ENCODE assay signal across 14 cellular contexts in the genomic region with DNA sequence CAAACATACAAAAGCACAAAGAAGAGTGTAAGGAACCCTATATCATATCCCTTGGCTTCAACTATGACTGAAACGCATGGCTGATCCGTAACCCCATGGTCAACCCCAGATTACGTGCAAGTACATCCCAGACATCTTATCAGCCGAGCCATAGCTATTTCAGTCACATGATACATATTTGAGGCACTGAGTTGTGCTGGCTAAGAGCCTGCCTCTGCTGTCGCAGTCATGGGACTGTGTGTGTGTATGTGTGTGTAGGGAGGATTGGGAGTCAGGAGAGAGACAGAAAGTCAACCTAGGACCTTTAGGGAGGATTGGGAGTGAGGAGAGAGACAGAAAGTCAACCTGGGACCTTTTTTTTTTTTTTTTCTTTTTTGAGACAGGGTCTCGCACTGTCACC. TPM values are rescaled to one million over a fixed set of nuclear protein-coding genes. Genes with fewer than 3 reads are reported as not detected.
DNase-seq lines count a peak whose midpoint lies in the region; ATAC-seq and TF ChIP-seq lines count a peak whose summit lies in the region.
"Had no signal": no experiment of that assay in that cellular context is flagged by ENCODE, and none has a peak within 500 bp of the region (broad histone marks: within the 10 kb centered on the region; RNA-seq: fewer than 3 reads in every experiment).

No MANE protein-coding gene starts in this region.

- peak; percentile 72 to 79 for ATAC-seq in right cardiac atrium
- peak; percentile 78 to 85 (median 82) for ATAC-seq in psoas muscle
- ATAC-seq in HG02798 (IDR thresholded peaks at IDR 0.05; ENCODE audit: poor library complexity, unreplicated experiment), result no peak

- H3K27me3 Mint-ChIP-seq in HFFc6 (ENCODE audit: insufficient read depth), result peaks cover 13% of the 10 kb centered on the region
- H3K27me3 Mint-ChIP-seq: activated naive CD8-positive, alpha-beta T cell treated with anti-CD3 and anti-CD28 coated beads, Interleukin-2, amount 10 ng/mL, durations not matched to agents 7 days and 5 days had no signal

- H3K4me1 Mint-ChIP-seq in HFFc6 (ENCODE audit: low read depth), result no peaks in the 10 kb centered on the region

- H3K4me3 Mint-ChIP-seq in HFFc6, result no peak overlapping the region
- H3K4me3 Mint-ChIP-seq: activated naive CD8-positive, alpha-beta T cell treated with anti-CD3 and anti-CD28 coated beads, Interleukin-2, amount 10 ng/mL, durations not matched to agents 7 days and 5 days; T-helper 2 cell treated with Interferon-gamma antibody and Interleukin-4, amounts not matched to agents 5 μg/mL and 100 μg/mL, for 36 hours had no signal

- no peak for TF ChIP-seq CTCF in psoas muscle (IDR thresholded peaks at IDR 0.05)
- no peak for TF ChIP-seq CTCF in HFFc6 (IDR thresholded peaks at IDR 0.05)

- DNase-seq in HK-2 (ENCODE audit: unreplicated experiment), result peak; percentile 32
- DNase-seq in astrocyte of the hippocampus (ENCODE audit: low read depth, low spot score), result peak; percentile 23
- peak in 2 of 3 donors; percentile 68 to 71 for DNase-seq in right cardiac atrium
- DNase-seq in psoas muscle, result no peak
- no peak for DNase-seq in HFFc6
- DNase-seq in NCI-H128 (lab: John Stamatoyannopoulos, UW; ENCODE audit: unreplicated experiment), result no peak
- no peak for DNase-seq in NCI-H187 (lab: John Stamatoyannopoulos, UW)
- DNase-seq: activated naive CD8-positive, alpha-beta T cell treated with anti-CD3 and anti-CD28 coated beads, Interleukin-2, amount 10 ng/mL, durations not matched to agents 7 days and 5 days; C1 segment of cervical spinal cord; GDM1; stimulated activated CD4-positive, alpha-beta T cell treated with anti-CD3 and anti-CD28 coated beads, Interleukin-2, amount 100 ng/mL, for 48 hours had no signal

- intact Hi-C loops in right cardiac atrium (cut with DNase I), result loop anchor here in 2 of 4 donors (5.0 to 10.0 kb wide), 4 partner anchors 39 to 166 kb away; no protein-coding TSS in a partner anchor
- intact Hi-C loops in psoas muscle (cut with DNase I), result loop anchor here (10.0 kb wide), 1 partner anchor 226 kb away; no protein-coding TSS in a partner anchor

- H3K27me3 ChIP-seq in right cardiac atrium (ENCODE audit: control insufficient read depth, insufficient read depth) (no peaks in the 10 kb centered on the region), psoas muscle (ENCODE audit: insufficient read depth in 3 of 3, low read length in 2 of 3) (no peaks in the 10 kb centered on the region)

- H3K9me3 ChIP-seq in right cardiac atrium (ENCODE audit: control insufficient read depth, low read length) (no peaks in the 10 kb centered on the region), psoas muscle (no peaks in the 10 kb centered on the region)

- H3K36me3 ChIP-seq in psoas muscle (ENCODE audit: insufficient read depth in 1 of 2, low read depth in 1 of 2), result peaks cover 0 to 9% of the 10 kb centered on the region in 2 donors

- WGBS in right cardiac atrium, result 47% methylated on average over 6 of the region's 6 CpGs
- 63 to 83% (median 71%) methylated on average over 5 to 6 of the region's 6 CpGs for WGBS in psoas muscle, 3 donors

- H3K27ac Mint-ChIP-seq in HFFc6, result no peak overlapping the region
- H3K27ac Mint-ChIP-seq: activated naive CD8-positive, alpha-beta T cell treated with anti-CD3 and anti-CD28 coated beads, Interleukin-2, amount 10 ng/mL, durations not matched to agents 7 days and 5 days; T-helper 2 cell treated with Interferon-gamma antibody and Interleukin-4, amounts not matched to agents 5 μg/mL and 100 μg/mL, for 36 hours had no signal

- peaks cover 18% of the 10 kb centered on the region for H3K4me1 ChIP-seq in right cardiac atrium (ENCODE audit: control insufficient read depth, insufficient read depth, low read length)
- H3K4me1 ChIP-seq in psoas muscle, result peaks cover 27% of the 10 kb centered on the region
- H3K4me1 ChIP-seq: parathyroid adenoma had no signal

- H3K4me3 ChIP-seq in right cardiac atrium (ENCODE audit: low read length), result no peak overlapping the region
- H3K4me3 ChIP-seq in psoas muscle, result no peak overlapping the region

- 0 out of 2 replicates have a peak, but pooled peaks cover 4% of the 10 kb centered on the region for H3K36me3 Mint-ChIP-seq in HFFc6 (ENCODE audit: low read depth)

- H3K9me3 Mint-ChIP-seq in HFFc6, result no peaks in the 10 kb centered on the region

- H3K27ac ChIP-seq in right cardiac atrium (ENCODE audit: low read length) (peak overlapping the region; percentile 12), psoas muscle (no peak overlapping the region)
- H3K27ac ChIP-seq: parathyroid adenoma had no signal

RNA-seq across cellular contexts. Expression of a gene that starts 8.4 kb away (rescaled TPM):
- 10 to 100 TPM; 63.3 to 69.2 (median 65.7) TPM for total RNA-seq in right cardiac atrium
- 25.2 TPM for polyA plus RNA-seq in right cardiac atrium
- total RNA-seq in psoas muscle, result 10 to 100 TPM; 11.5 to 25.0 (median 20.5) TPM
- polyA plus RNA-seq in psoas muscle, result 10 to 100 TPM in 1 of 3 donors, 1 to 10 TPM in 2; 4.2 to 15.3 (median 9.2) TPM
- total RNA-seq in HFFc6 (2021; fragmentation: NEBNext Ultra II Directional; extraction: Animal tissue kit (Norgen Biotek cat#: 25700)), result 1 to 10 TPM in 5 of 6 experiments, under 1 TPM in 1; 0.88 to 2.6 (median 1.9) TPM

Comparison
In these comparisons a context has a peak if more than half of its experiments do, and no peak if none do; other contexts are left out.
1. DNase-seq: peak in HK-2 (single experiment), astrocyte of the hippocampus (single experiment) and right cardiac atrium (2 of 3); none in psoas muscle (0 of 2), HFFc6 (single experiment), NCI-H128 (single experiment) and NCI-H187 (0 of 2).